In genomic region chr11:5658318-5658717, GRCh38 we compare ENCODE assay signal across 22 cellular contexts. TPM values are rescaled to one million over a fixed set of nuclear protein-coding genes. Genes with fewer than 3 reads are reported as not detected.
"Had no signal": no experiment of that assay in that cellular context is flagged by ENCODE, and none has a peak within 500 bp of the region (broad histone marks: within the 10 kb centered on the region; RNA-seq: fewer than 3 reads in every experiment).

No MANE protein-coding gene starts in this region.

- H3K4me3 Mint-ChIP-seq: IgD-negative memory B cell had no signal

- H3K27ac ChIP-seq: KMS-11, Peyer's patch, SJCRH30 had no signal

- H3K4me1 ChIP-seq: Peyer's patch, SJCRH30 had no signal

- DNase-seq: Kasumi-1, MM.1S, NCI-H1092 treated with DMSO at 0.1 percent for 48 hours, NCI-H1436, NCI-H187, NCI-H2029, NCI-H2081 treated with DMSO at 0.1 percent for 48 hours, NCI-H2171, NCI-H226, NCI-H446, NCI-H510A, NCI-H524 treated with DMSO at 0.1 percent for 48 hours, NCI-H69, NCI-H774, Peyer's patch, SHP77 treated with DMSO at 0.1 percent for 48 hours, SJCRH30 had no signal

- H3K9ac ChIP-seq: KMS-11 had no signal

- H3K4me1 Mint-ChIP-seq: IgD-negative memory B cell had no signal

- ATAC-seq: Right ventricle myocardium inferior, SK-N-SH treated with all-trans-retinoic acid at 6 μM for 48 hours had no signal

- H3K36me3 ChIP-seq: SJCRH30 had no signal

- H3K27me3 ChIP-seq: Peyer's patch, SJCRH30 had no signal

- H3K27me3 Mint-ChIP-seq: IgD-negative memory B cell had no signal

- H3K9me3 ChIP-seq: Peyer's patch, SJCRH30 had no signal

- H3K4me3 ChIP-seq: K562, Peyer's patch, SJCRH30 had no signal

- H3K4me2 ChIP-seq: KMS-11 had no signal

RNA-seq across cellular contexts. Expression of gene TRIM34, which starts 33.5 kb away (rescaled TPM):
- total RNA-seq: SJCRH30 had no signal
